In the genomic region with DNA sequence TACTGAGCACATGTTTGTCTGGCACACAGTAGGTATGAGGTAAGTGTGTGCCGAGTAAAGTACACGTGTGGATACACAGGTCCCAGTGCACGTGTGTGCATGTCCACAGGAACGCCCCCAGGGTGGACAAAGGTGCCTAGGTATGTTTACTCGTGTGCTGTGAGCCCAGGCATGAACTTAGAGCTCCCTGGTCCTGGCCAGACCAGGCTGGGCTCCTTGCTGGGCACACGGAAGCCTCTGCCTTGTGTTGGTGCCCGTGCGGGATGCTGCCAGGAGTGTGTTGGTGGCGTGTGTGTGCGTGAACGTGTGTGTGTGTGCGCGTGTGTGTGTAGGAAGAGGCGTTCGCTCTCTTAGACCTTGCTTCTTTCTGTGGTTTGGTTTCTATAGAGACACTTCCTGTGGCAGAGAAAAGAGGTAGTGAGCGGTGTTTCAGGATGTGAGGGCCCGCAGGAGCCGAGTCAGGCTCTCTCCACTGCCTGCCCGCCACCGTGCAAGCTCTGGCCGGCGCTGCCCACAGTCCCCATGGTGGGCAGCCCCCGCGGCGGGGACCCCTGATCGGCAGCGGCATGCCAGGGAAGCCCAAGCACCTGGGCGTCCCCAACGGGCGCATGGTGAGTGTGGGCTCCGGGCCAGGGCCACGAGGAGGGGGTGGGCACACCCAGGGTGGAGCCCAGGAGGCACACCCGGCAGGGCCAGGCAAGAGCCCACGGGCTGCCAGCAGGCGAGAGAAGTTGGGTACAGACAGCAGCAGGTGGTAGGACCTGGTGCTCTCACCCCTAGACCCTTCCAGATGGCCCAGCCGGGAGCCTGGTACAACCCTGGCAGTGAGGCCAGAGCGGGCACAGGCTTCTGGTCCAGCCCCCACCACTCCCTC, we compare ENCODE assay signal across 1 cellular context.
TF ChIP-seq lines count a peak whose summit lies in the region.

TSS of gene RGS14 (plus strand) at position 466 of the 874 bp plus-strand sequence. CDS start at position 567, 101 bp downstream.

TF ChIP-seq in H1, 55 proteins besides CTCF, POLR2A, EP300 and RAD21:
- TF ChIP-seq RBBP5 (IDR thresholded peaks at IDR 0.05; ENCODE audit: borderline replicate concordance, low read depth, low read length) (no peak), SP4 (IDR thresholded peaks at IDR 0.05; ENCODE audit: low read length) (no peak), YY1 (IDR thresholded peaks at IDR 0.05; ENCODE audit: low read depth, low read length) (no peak), CEBPB (IDR thresholded peaks at IDR 0.05; ENCODE audit: low read depth, low read length) (no peak), MAX (IDR thresholded peaks at IDR 0.05) (no peak), NANOG (IDR thresholded peaks at IDR 0.05; ENCODE audit: insufficient read depth, low read depth, low read length, poor library complexity, severe bottlenecking) (no peak), BRCA1 (IDR thresholded peaks at IDR 0.05; ENCODE audit: low read depth, low read length) (no peak), POLR2AphosphoS5 (IDR thresholded peaks at IDR 0.05; ENCODE audit: low read depth, low read length) (no peak), HDAC6 (IDR thresholded peaks at IDR 0.05; ENCODE audit: low read depth, low read length) (no peak), ZNF274 (IDR thresholded peaks at IDR 0.05; ENCODE audit: borderline replicate concordance, extremely low read depth, low read length) (no peak), ASH2L (IDR thresholded peaks at IDR 0.05; ENCODE audit: low read length) (no peak), SIRT6 (IDR thresholded peaks at IDR 0.05; ENCODE audit: low read length) (no peak), SP2 (IDR thresholded peaks at IDR 0.05; ENCODE audit: low read length) (no peak), TAF1 (IDR thresholded peaks at IDR 0.05; ENCODE audit: low read depth, low read length) (no peak)
- TF ChIP-seq, protein P1, sequence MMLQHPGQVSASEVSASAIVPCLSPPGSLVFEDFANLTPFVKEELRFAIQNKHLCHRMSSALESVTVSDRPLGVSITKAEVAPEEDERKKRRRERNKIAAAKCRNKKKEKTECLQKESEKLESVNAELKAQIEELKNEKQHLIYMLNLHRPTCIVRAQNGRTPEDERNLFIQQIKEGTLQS (IDR thresholded peaks at IDR 0.05; ENCODE audit: insufficient read depth, low read depth, low read length) = no peak
